8 cellular contexts compared by ENCODE assay signal in genomic region chr1:65002156-65002507, GRCh38. TPM values are rescaled to one million over a fixed set of nuclear protein-coding genes. Genes with fewer than 3 reads are reported as not detected.
DNase-seq lines count a peak whose midpoint lies in the region; ATAC-seq and TF ChIP-seq lines count a peak whose summit lies in the region.

No MANE protein-coding gene starts in this region.

- TF ChIP-seq RAD21 in SK-N-SH (IDR thresholded peaks at IDR 0.05; ENCODE audit: low read length) = no peak

- H3K9me2 ChIP-seq in Loucy (replicated peaks; ENCODE audit: low read depth, low read length) (no peaks in the 10 kb centered on the region), SK-N-SH (no peaks in the 10 kb centered on the region)

- H4K20me1 ChIP-seq in Loucy (ENCODE audit: insufficient read depth, low read length, poor library complexity, severe bottlenecking) (no peaks in the 10 kb centered on the region), SK-N-SH (ENCODE audit: insufficient read depth) (no peaks in the 10 kb centered on the region)

- H3K9me3 ChIP-seq in CD4-positive, alpha-beta memory T cell (ENCODE audit: control insufficient read depth in 1 of 2, low read length in 2 of 2) = no peaks in the 10 kb centered on the region
- H3K9me3 ChIP-seq in Loucy (ENCODE audit: insufficient read depth, low read depth, low read length) (peaks cover 3% of the 10 kb centered on the region; the same call in 1 of the 2 replicates), neuron (ENCODE audit: low read length) (peaks cover 3% of the 10 kb centered on the region), SK-N-SH (no peaks in the 10 kb centered on the region)
- H3K9me3 ChIP-seq in effector memory CD4-positive, alpha-beta T cell (ENCODE audit: control insufficient read depth, low read length) = no peaks in the 10 kb centered on the region

- no peaks in the 10 kb centered on the region for H3K79me2 ChIP-seq in Loucy (ENCODE audit: insufficient read depth, low read length)
- no peaks in the 10 kb centered on the region for H3K79me2 ChIP-seq in SK-N-SH (ENCODE audit: insufficient read depth)

- peak overlapping the region; percentile 34 for H3K4me2 ChIP-seq in Loucy (ENCODE audit: low read depth, low read length, poor library complexity, severe bottlenecking)
- no peak overlapping the region for H3K4me2 ChIP-seq in SK-N-SH

- H3K4me1 Mint-ChIP-seq in CD4-positive, alpha-beta memory T cell = peaks cover 21 to 43% (median 30%) of the 10 kb centered on the region in 4 donors

- H3K4me1 ChIP-seq in CD4-positive, alpha-beta memory T cell (ENCODE audit: insufficient read depth, low read length) = peaks cover 25% of the 10 kb centered on the region
- H3K4me1 ChIP-seq in Loucy (ENCODE audit: insufficient read depth, low read length, poor library complexity, severe bottlenecking) (peaks cover 4% of the 10 kb centered on the region), neuron (ENCODE audit: insufficient read depth, low read length) (no peaks in the 10 kb centered on the region), SK-N-SH (ENCODE audit: control insufficient read depth in 1 of 2, insufficient read depth in 2 of 2, low read depth in 1 of 2, low read length in 1 of 2) (no peaks in the 10 kb centered on the region)
- H3K4me1 ChIP-seq in effector memory CD4-positive, alpha-beta T cell (ENCODE audit: control insufficient read depth, insufficient read depth, low read length, poor library complexity, severe bottlenecking) = peaks cover 27% of the 10 kb centered on the region

- no peak for TF ChIP-seq EP300 in SK-N-SH (IDR thresholded peaks at IDR 0.05; ENCODE audit: borderline replicate concordance in 1 of 2, low read depth in 1 of 2, low read length in 1 of 2)

- H3K4me3 Mint-ChIP-seq in CD4-positive, alpha-beta memory T cell = peak overlapping the region; percentile 68 to 90 (median 89)

- no peak for TF ChIP-seq POLR2A in GM18505 (IDR thresholded peaks at IDR 0.05; ENCODE audit: borderline replicate concordance, extremely low read depth, insufficient read depth, insufficient read length)

- peak overlapping the region; percentile 57 to 96 (median 93) for H3K27ac Mint-ChIP-seq in CD4-positive, alpha-beta memory T cell

- H3K4me3 ChIP-seq in CD4-positive, alpha-beta memory T cell (ENCODE audit: low read length in 2 of 2) = peak overlapping the region; percentile 33 to 49
- H3K4me3 ChIP-seq in Loucy (ENCODE audit: low read length, poor library complexity, severe bottlenecking) (peak overlapping the region; percentile 26), neuron (ENCODE audit: low read length) (peak overlapping the region; percentile 42), SK-N-SH (ENCODE audit: low read depth in 2 of 2, low read length in 1 of 2) (no peak overlapping the region)
- H3K4me3 ChIP-seq in effector memory CD4-positive, alpha-beta T cell (ENCODE audit: insufficient read depth, low read depth, low read length, poor library complexity, severe bottlenecking) = peak overlapping the region; percentile 77

- H3K27me3 Mint-ChIP-seq in CD4-positive, alpha-beta memory T cell = no peaks in the 10 kb centered on the region

- H3F3A ChIP-seq in Loucy (ENCODE audit: low read depth) (no peaks in the 10 kb centered on the region), SK-N-SH (replicated peaks; ENCODE audit: insufficient read depth) (no peaks in the 10 kb centered on the region)

- no peak for DNase-seq in CD4-positive, alpha-beta memory T cell
- DNase-seq in effector memory CD4-positive, alpha-beta T cell = no peak
- DNase-seq in SK-N-SH = no peak

- 92% methylated on average over 12 of the region's 12 CpGs for WGBS in SK-N-SH (ENCODE audit: low lambda C conversion rate)

- H3K27me3 ChIP-seq in CD4-positive, alpha-beta memory T cell (ENCODE audit: insufficient read depth, low read length) = no peaks in the 10 kb centered on the region
- H3K27me3 ChIP-seq in Loucy (ENCODE audit: insufficient read depth, low read length, poor library complexity, severe bottlenecking) (no peaks in the 10 kb centered on the region), neuron (ENCODE audit: insufficient read depth, low read length) (no peaks in the 10 kb centered on the region), SK-N-SH (ENCODE audit: insufficient read depth) (no peaks in the 10 kb centered on the region)
- no peaks in the 10 kb centered on the region for H3K27me3 ChIP-seq in effector memory CD4-positive, alpha-beta T cell (replicated peaks; ENCODE audit: control insufficient read depth, insufficient read depth, low read length, poor library complexity, severe bottlenecking)

- POLR2A ChIA-PET in CD4-positive, alpha-beta memory T cell (lab: Charles Lee; ENCODE audit: partially characterized antibody) = interaction anchor here (1.4 to 4.4 kb wide), 7 partner anchors 9 to 125 kb away, joined by 3 to 36 read pairs (median 11); partner anchors contain the start of gene JAK1
- POLR2A ChIA-PET in SK-N-SH (lab: Yijun Ruan, JAX) = no interaction called here

- H3K9ac ChIP-seq in Loucy (ENCODE audit: low read depth, low read length, poor library complexity, severe bottlenecking) = no peak overlapping the region
- no peak overlapping the region for H3K9ac ChIP-seq in SK-N-SH

- TF ChIP-seq CTCF in Loucy (conservative IDR thresholded peaks at IDR 0.05; ENCODE audit: low read length) (no peak), SK-N-SH (IDR thresholded peaks at IDR 0.05) (no peak)

- H3K27ac ChIP-seq in CD4-positive, alpha-beta memory T cell (ENCODE audit: low read depth, low read length) = peak overlapping the region; percentile 52
- H3K27ac ChIP-seq in effector memory CD4-positive, alpha-beta T cell (ENCODE audit: insufficient read depth, low read length, poor library complexity, severe bottlenecking) = peak overlapping the region; percentile 64
- no peak overlapping the region for H3K27ac ChIP-seq in SK-N-SH (ENCODE audit: low read depth in 2 of 2, low read length in 1 of 2)

- CTCF ChIA-PET in CD4-positive, alpha-beta memory T cell (lab: Charles Lee; ENCODE audit: partially characterized antibody) = interaction anchor here (0.8 to 2.1 kb wide), 6 partner anchors 9 to 124 kb away, joined by 3 to 8 read pairs (median 3); no protein-coding TSS in a partner anchor
- CTCF ChIA-PET in SK-N-SH (lab: Yijun Ruan, JAX) = interaction anchor here (2.1 kb wide), 1 partner anchor 18 kb away, joined by 6 read pairs; no protein-coding TSS in a partner anchor

- no peak overlapping the region for H2AFZ ChIP-seq in Loucy (ENCODE audit: low read length)
- no peak overlapping the region for H2AFZ ChIP-seq in neuron (ENCODE audit: low read depth, low read length)
- H2AFZ ChIP-seq in SK-N-SH (ENCODE audit: low read depth) = no peak overlapping the region

- intact Hi-C loops in CD4-positive, alpha-beta memory T cell (cut with micrococcal nuclease) = loop anchor here (1.0 to 5.0 kb wide), 3 partner anchors 36 to 140 kb away; partner anchors contain the start of gene JAK1

- H3K36me3 Mint-ChIP-seq in CD4-positive, alpha-beta memory T cell = peaks cover 3% of the 10 kb centered on the region in 2 donors

- ATAC-seq in HG02870 (IDR thresholded peaks at IDR 0.05; ENCODE audit: unreplicated experiment) (no peak), HG02798 (IDR thresholded peaks at IDR 0.05; ENCODE audit: poor library complexity, unreplicated experiment) (no peak), GM18505 (IDR thresholded peaks at IDR 0.05; ENCODE audit: unreplicated experiment) (no peak)

- H3K36me3 ChIP-seq in CD4-positive, alpha-beta memory T cell (ENCODE audit: insufficient read depth, low read length) = no peaks in the 10 kb centered on the region
- no peaks in the 10 kb centered on the region for H3K36me3 ChIP-seq in Loucy (ENCODE audit: insufficient read depth, low read length)
- no peaks in the 10 kb centered on the region for H3K36me3 ChIP-seq in effector memory CD4-positive, alpha-beta T cell (ENCODE audit: control insufficient read depth, insufficient read depth, low read length)
- H3K36me3 ChIP-seq in neuron (ENCODE audit: insufficient read depth, low read length) = no peaks in the 10 kb centered on the region
- no peaks in the 10 kb centered on the region for H3K36me3 ChIP-seq in SK-N-SH (replicated peaks in 1 of 2; ENCODE audit: control insufficient read depth in 1 of 2, insufficient read depth in 2 of 2, low read length in 1 of 2)

- H3K9me3 Mint-ChIP-seq in CD4-positive, alpha-beta memory T cell = peaks cover 0 to 4% (median 0%) of the 10 kb centered on the region in 8 donors

TF ChIP-seq in SK-N-SH, 30 proteins besides CTCF, POLR2A, EP300 and RAD21:
- TF ChIP-seq PBX3 (IDR thresholded peaks at IDR 0.05) (no peak), ELF1 (IDR thresholded peaks at IDR 0.05) (no peak), GABPA (IDR thresholded peaks at IDR 0.05; ENCODE audit: low read depth) (no peak), NFIC (IDR thresholded peaks at IDR 0.05; ENCODE audit: borderline replicate concordance) (no peak)

RNA-seq across cellular contexts. Expression of gene JAK1, which starts 35.8 kb away (rescaled TPM):
- 100 to 1,000 TPM; 370 to 372 TPM for total RNA-seq in CD4-positive, alpha-beta memory T cell
- polyA plus RNA-seq in CD4-positive, alpha-beta memory T cell = 100 to 1,000 TPM; 163 to 258 TPM
- 47.5 and 47.7 TPM in 2 replicates for polyA plus RNA-seq in SK-N-SH (2012; rRNA removed)
- 47.6 and 48.4 TPM in 2 replicates for polyA plus RNA-seq in SK-N-SH (2012; cell fraction: cytosol; rRNA removed)
- polyA plus RNA-seq in SK-N-SH (2012; cell fraction: nucleus; rRNA removed) = 48.8 and 63.4 TPM in 2 replicates

Comparison
In these comparisons a context has a peak if more than half of its experiments do, and no peak if none do; other contexts are left out.
1. H3K27ac ChIP-seq: peak in CD4-positive, alpha-beta memory T cell (single experiment) and effector memory CD4-positive, alpha-beta T cell (single experiment); none in SK-N-SH (0 of 2).
2. H3K4me3 ChIP-seq: peak in CD4-positive, alpha-beta memory T cell (2 of 2), Loucy (single experiment), effector memory CD4-positive, alpha-beta T cell (single experiment) and neuron (single experiment); none in SK-N-SH (0 of 2).